25 cellular contexts compared by ENCODE assay signal in genomic region chr1:228547464-228547792, GRCh38.
"Had no signal": no experiment of that assay in that cellular context is flagged by ENCODE, and none has a peak within 500 bp of the region (broad histone marks: within the 10 kb centered on the region; RNA-seq: fewer than 3 reads in every experiment).

No MANE protein-coding gene starts in this region.

- H3K9ac ChIP-seq: SK-N-SH had no signal

- H3K4me2 ChIP-seq: SK-N-SH had no signal

- H3K4me3 ChIP-seq: MG63 had no signal

- ATAC-seq: HepG2, Panc1, PC-3 had no signal

- H3K27ac ChIP-seq: RWPE1 had no signal

- H3K9me3 ChIP-seq: MG63, SK-N-SH had no signal

- H3K36me3 ChIP-seq: MG63 had no signal

- DNase-seq: IMR-90, Karpas-422, KG1, MG63, NCI-H1092, NCI-H1105 treated with DMSO at 0.1 percent for 48 hours, NCI-H1417 treated with DMSO at 0.1 percent for 48 hours, NCI-H1694 treated with DMSO at 0.1 percent for 48 hours, NCI-H1930, NCI-H2081, NCI-H2107, NCI-H2171, NCI-H226, NCI-H446, NCI-H510A, NCI-H524 treated with DMSO at 0.1 percent for 48 hours, NCI-H69, NCI-H774, PC-3, SHP77, SK-N-SH, SW 1271 had no signal
